Comparison of ENCODE assay signal across 18 cellular contexts in genomic region chr6:137403855-137404254, GRCh38.
"Had no signal": no experiment of that assay in that cellular context is flagged by ENCODE, and none has a peak within 500 bp of the region (broad histone marks: within the 10 kb centered on the region; RNA-seq: fewer than 3 reads in every experiment).

No MANE protein-coding gene starts in this region.

- H3K36me3 ChIP-seq: right atrium auricular region, tibial nerve, vagina had no signal

- H3K4me3 ChIP-seq: right atrium auricular region, skin epidermis, tibial nerve, vagina had no signal

- FAIRE-seq: astrocyte, bronchial epithelial cell had no signal

- H3K9me3 ChIP-seq: right atrium auricular region, vagina had no signal

- H3K4me1 ChIP-seq: foreskin keratinocyte, right atrium auricular region, tibial nerve, vagina had no signal

- DNase-seq: activated CD4-positive, alpha-beta T cell treated with anti-CD3 and anti-CD28 coated beads for 1 hour; activated CD4-positive, alpha-beta T cell treated with anti-CD3 and anti-CD28 coated beads, Interleukin-2, amount 50 U/mL, for 48 hours; activated naive CD4-positive, alpha-beta T cell treated with anti-CD3 and anti-CD28 coated beads, Interleukin-2, amount 50 U/mL, for 16 hours; activated T-cell treated with anti-CD3 and anti-CD28 coated beads, Interleukin-2, amount 50 U/mL, for 1 hour; effector memory CD4-positive, alpha-beta T cell; foreskin keratinocyte; glutamatergic neuron; hypothalamus; nucleus accumbens; stimulated activated CD4-positive, alpha-beta T cell treated with anti-CD3 and anti-CD28 coated beads, Interleukin-15, amount 100 ng/mL, for 24 hours; stimulated activated CD4-positive, alpha-beta T cell treated with anti-CD3 and anti-CD28 coated beads, Interleukin-4, amount 100 ng/mL, for 1 hour; stimulated activated naive B cell treated with anti-CD40 and anti-IgM and Interleukin-4, amounts not matched to agents 10 μg/mL and 1 μg/mL and 100 μg/mL, for 72 hours had no signal

- ATAC-seq: foreskin keratinocyte; stimulated activated naive B cell treated with anti-CD40 and anti-IgM and Interleukin-4, amounts not matched to agents 10 μg/mL and 1 μg/mL and 100 μg/mL, for 72 hours had no signal

- H3K27me3 ChIP-seq: right atrium auricular region, tibial nerve, vagina had no signal

- H3K27ac ChIP-seq: foreskin keratinocyte, right atrium auricular region, skin epidermis, tibial nerve, vagina had no signal
